Comparison of ENCODE assay signal across 1 cellular context in the genomic region with DNA sequence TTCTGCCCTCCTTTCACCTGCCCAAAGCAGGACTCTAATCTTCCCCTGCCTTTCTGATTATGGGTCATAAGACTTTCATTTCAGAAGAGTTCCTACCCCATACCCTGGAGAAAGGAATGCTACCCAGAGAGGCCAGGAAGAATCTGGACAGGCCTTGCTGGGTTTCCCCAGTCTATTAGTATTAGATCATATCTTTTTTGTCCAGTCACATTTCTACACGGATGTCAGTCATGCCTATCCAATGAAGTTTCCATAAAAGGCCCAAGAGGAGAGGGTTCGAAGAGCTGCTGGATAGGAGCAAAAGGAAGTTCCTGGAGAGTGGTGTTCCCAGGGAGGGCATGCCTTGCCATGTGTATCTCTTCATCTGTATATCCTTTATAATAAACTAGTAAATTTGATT.
TF ChIP-seq lines count a peak whose summit lies in the region.

No MANE protein-coding gene starts in this region.

TF ChIP-seq in SK-N-SH, 30 proteins besides CTCF, POLR2A, EP300 and RAD21:
- TF ChIP-seq, protein P1, sequence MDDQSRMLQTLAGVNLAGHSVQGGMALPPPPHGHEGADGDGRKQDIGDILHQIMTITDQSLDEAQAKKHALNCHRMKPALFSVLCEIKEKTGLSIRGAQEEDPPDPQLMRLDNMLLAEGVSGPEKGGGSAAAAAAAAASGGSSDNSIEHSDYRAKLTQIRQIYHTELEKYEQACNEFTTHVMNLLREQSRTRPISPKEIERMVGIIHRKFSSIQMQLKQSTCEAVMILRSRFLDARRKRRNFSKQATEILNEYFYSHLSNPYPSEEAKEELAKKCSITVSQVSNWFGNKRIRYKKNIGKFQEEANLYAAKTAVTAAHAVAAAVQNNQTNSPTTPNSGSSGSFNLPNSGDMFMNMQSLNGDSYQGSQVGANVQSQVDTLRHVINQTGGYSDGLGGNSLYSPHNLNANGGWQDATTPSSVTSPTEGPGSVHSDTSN (IDR thresholded peaks at IDR 0.05) = peak; percentile 43
- TF ChIP-seq CHD2 (IDR thresholded peaks at IDR 0.05; ENCODE audit: low read length, partially characterized antibody) (no peak), MXI1 (IDR thresholded peaks at IDR 0.05; ENCODE audit: low read depth, low read length) (no peak), JUND (IDR thresholded peaks at IDR 0.05) (no peak), NRF1 (IDR thresholded peaks at IDR 0.05; ENCODE audit: low read depth, low read length) (no peak)
- TF ChIP-seq, protein P2, sequence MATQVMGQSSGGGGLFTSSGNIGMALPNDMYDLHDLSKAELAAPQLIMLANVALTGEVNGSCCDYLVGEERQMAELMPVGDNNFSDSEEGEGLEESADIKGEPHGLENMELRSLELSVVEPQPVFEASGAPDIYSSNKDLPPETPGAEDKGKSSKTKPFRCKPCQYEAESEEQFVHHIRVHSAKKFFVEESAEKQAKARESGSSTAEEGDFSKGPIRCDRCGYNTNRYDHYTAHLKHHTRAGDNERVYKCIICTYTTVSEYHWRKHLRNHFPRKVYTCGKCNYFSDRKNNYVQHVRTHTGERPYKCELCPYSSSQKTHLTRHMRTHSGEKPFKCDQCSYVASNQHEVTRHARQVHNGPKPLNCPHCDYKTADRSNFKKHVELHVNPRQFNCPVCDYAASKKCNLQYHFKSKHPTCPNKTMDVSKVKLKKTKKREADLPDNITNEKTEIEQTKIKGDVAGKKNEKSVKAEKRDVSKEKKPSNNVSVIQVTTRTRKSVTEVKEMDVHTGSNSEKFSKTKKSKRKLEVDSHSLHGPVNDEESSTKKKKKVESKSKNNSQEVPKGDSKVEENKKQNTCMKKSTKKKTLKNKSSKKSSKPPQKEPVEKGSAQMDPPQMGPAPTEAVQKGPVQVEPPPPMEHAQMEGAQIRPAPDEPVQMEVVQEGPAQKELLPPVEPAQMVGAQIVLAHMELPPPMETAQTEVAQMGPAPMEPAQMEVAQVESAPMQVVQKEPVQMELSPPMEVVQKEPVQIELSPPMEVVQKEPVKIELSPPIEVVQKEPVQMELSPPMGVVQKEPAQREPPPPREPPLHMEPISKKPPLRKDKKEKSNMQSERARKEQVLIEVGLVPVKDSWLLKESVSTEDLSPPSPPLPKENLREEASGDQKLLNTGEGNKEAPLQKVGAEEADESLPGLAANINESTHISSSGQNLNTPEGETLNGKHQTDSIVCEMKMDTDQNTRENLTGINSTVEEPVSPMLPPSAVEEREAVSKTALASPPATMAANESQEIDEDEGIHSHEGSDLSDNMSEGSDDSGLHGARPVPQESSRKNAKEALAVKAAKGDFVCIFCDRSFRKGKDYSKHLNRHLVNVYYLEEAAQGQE (IDR thresholded peaks at IDR 0.05; ENCODE audit: low read depth, low read length) = no peak
